In genomic region chr10:110512461-110513187, GRCh38 we compare ENCODE assay signal across 1 cellular context.
TF ChIP-seq lines count a peak whose summit lies in the region.

No MANE protein-coding gene starts in this region.

TF ChIP-seq in HEK293, 187 proteins besides CTCF, POLR2A, EP300 and RAD21 (continued from another document and continues in another):
- TF ChIP-seq PRDM10 (tag by site-specific recombination; IDR thresholded peaks at IDR 0.05), result peak; percentile 53
- TF ChIP-seq ZBTB1 (tag by site-specific recombination; IDR thresholded peaks at IDR 0.05), result no peak
- TF ChIP-seq SP2 (tag by site-specific recombination; IDR thresholded peaks at IDR 0.05), result peak; percentile 33; the same call in 1 of the 2 replicates
- TF ChIP-seq ZNF16 (tag by site-specific recombination; IDR thresholded peaks at IDR 0.05; ENCODE audit: low read depth), result no peak
- TF ChIP-seq PBX3 (CRISPR knock-in tag; IDR thresholded peaks at IDR 0.05), result no peak
- TF ChIP-seq ZNF416 (tag by site-specific recombination; IDR thresholded peaks at IDR 0.05), result no peak
- no peak for TF ChIP-seq IKZF3 (tag by site-specific recombination; IDR thresholded peaks at IDR 0.05)
- TF ChIP-seq YY2 (tag by site-specific recombination; IDR thresholded peaks at IDR 0.05), result no peak
- peak; percentile 37; the same call in 1 of the 2 replicates for TF ChIP-seq KLF8 (tag by site-specific recombination; IDR thresholded peaks at IDR 0.05)
- TF ChIP-seq PRDM1 (tag by site-specific recombination; IDR thresholded peaks at IDR 0.05), result no peak
- no peak for TF ChIP-seq OSR2 (tag by site-specific recombination; IDR thresholded peaks at IDR 0.05)
- no peak for TF ChIP-seq ZNF785 (tag by site-specific recombination; IDR thresholded peaks at IDR 0.05)
- TF ChIP-seq ZNF211 (tag by site-specific recombination; IDR thresholded peaks at IDR 0.05; ENCODE audit: low read depth), result no peak
- no peak for TF ChIP-seq GLI2 (tag by site-specific recombination; IDR thresholded peaks at IDR 0.05; ENCODE audit: borderline replicate concordance, low read depth)
- 0 out of 2 replicates have a peak, but pooled peaks have one; percentile 37 for TF ChIP-seq ZNF324 (tag by site-specific recombination; IDR thresholded peaks at IDR 0.05)
- TF ChIP-seq ZNF701 (tag by site-specific recombination; IDR thresholded peaks at IDR 0.05), result no peak
- TF ChIP-seq ZSCAN18 (tag by site-specific recombination; IDR thresholded peaks at IDR 0.05), result no peak
- no peak for TF ChIP-seq ELK4 (IDR thresholded peaks at IDR 0.05; ENCODE audit: borderline replicate concordance, low read depth, low read length)
- no peak for TF ChIP-seq ZNF248 (tag by site-specific recombination; IDR thresholded peaks at IDR 0.05)
- TF ChIP-seq KLF1 (tag by site-specific recombination; IDR thresholded peaks at IDR 0.05), result no peak
- peak; percentile 80 for TF ChIP-seq ZNF510 (tag by site-specific recombination; IDR thresholded peaks at IDR 0.05; ENCODE audit: insufficient replicate concordance)
- no peak for TF ChIP-seq ZIC2 (tag by site-specific recombination; IDR thresholded peaks at IDR 0.05)
- peak; percentile 77; the same call in 1 of the 2 replicates for TF ChIP-seq ZNF449 (tag by site-specific recombination; IDR thresholded peaks at IDR 0.05)
- peak; percentile 75 for TF ChIP-seq SP7 (tag by site-specific recombination; IDR thresholded peaks at IDR 0.05)
- TF ChIP-seq GLIS1 (tag by site-specific recombination; IDR thresholded peaks at IDR 0.05), result peak; percentile 29; the same call in 1 of the 2 replicates
- no peak for TF ChIP-seq ZSCAN5A (tag by site-specific recombination; IDR thresholded peaks at IDR 0.05)
- TF ChIP-seq ZNF280D (tag by site-specific recombination; IDR thresholded peaks at IDR 0.05), result no peak
- TF ChIP-seq ZNF155 (tag by site-specific recombination; IDR thresholded peaks at IDR 0.05), result no peak
- TF ChIP-seq ZNF132 (tag by site-specific recombination; IDR thresholded peaks at IDR 0.05; ENCODE audit: borderline replicate concordance), result no peak
- no peak for TF ChIP-seq ZNF37A (tag by site-specific recombination; IDR thresholded peaks at IDR 0.05)
- TF ChIP-seq ZFP69B (tag by site-specific recombination; IDR thresholded peaks at IDR 0.05), result peak; percentile 67; the same call in 1 of the 2 replicates
- TF ChIP-seq HOXC10 (CRISPR knock-in tag; IDR thresholded peaks at IDR 0.05), result no peak
- no peak for TF ChIP-seq ZNF843 (tag by site-specific recombination; IDR thresholded peaks at IDR 0.05)
- peak; percentile 24; the same call in 1 of the 2 replicates for TF ChIP-seq RBAK (tag by site-specific recombination; IDR thresholded peaks at IDR 0.05)
- no peak for TF ChIP-seq ZNF623 (tag by site-specific recombination; IDR thresholded peaks at IDR 0.05)
- no peak for TF ChIP-seq ZSCAN4 (tag by site-specific recombination; IDR thresholded peaks at IDR 0.05)
- TF ChIP-seq SCRT1 (tag by site-specific recombination; IDR thresholded peaks at IDR 0.05; ENCODE audit: borderline replicate concordance), result no peak
- TF ChIP-seq BCL11A (tag by site-specific recombination; IDR thresholded peaks at IDR 0.05; ENCODE audit: low read depth), result no peak
- TF ChIP-seq ZNF423 (tag by site-specific recombination; IDR thresholded peaks at IDR 0.05), result no peak
- peak; percentile 42; the same call in 1 of the 2 replicates for TF ChIP-seq ZNF394 (tag by site-specific recombination; IDR thresholded peaks at IDR 0.05; ENCODE audit: borderline replicate concordance)
- no peak for TF ChIP-seq ZNF19 (tag by site-specific recombination; IDR thresholded peaks at IDR 0.05; ENCODE audit: low read depth)
- no peak for TF ChIP-seq ZNF121 (tag by site-specific recombination; IDR thresholded peaks at IDR 0.05)
- no peak for TF ChIP-seq ZNF707 (tag by site-specific recombination; IDR thresholded peaks at IDR 0.05)
- TF ChIP-seq HOXD13 (CRISPR knock-in tag; IDR thresholded peaks at IDR 0.05; ENCODE audit: borderline replicate concordance), result no peak
- TF ChIP-seq KLF7 (tag by site-specific recombination; IDR thresholded peaks at IDR 0.05; ENCODE audit: borderline replicate concordance), result no peak
- peak; percentile 40; the same call in 1 of the 2 replicates for TF ChIP-seq ZFP37 (tag by site-specific recombination; IDR thresholded peaks at IDR 0.05)
- TF ChIP-seq KLF16 (tag by site-specific recombination; IDR thresholded peaks at IDR 0.05), result no peak
- peak; percentile 91 for TF ChIP-seq ZBTB6 (tag by site-specific recombination; IDR thresholded peaks at IDR 0.05)
- no peak for TF ChIP-seq ZNF585B (tag by site-specific recombination; IDR thresholded peaks at IDR 0.05)
